23 cellular contexts compared by ENCODE assay signal in genomic region chr20:57869291-57869950, GRCh38.
DNase-seq lines count a peak whose midpoint lies in the region; ATAC-seq and TF ChIP-seq lines count a peak whose summit lies in the region.
"Had no signal": no experiment of that assay in that cellular context is flagged by ENCODE, and none has a peak within 500 bp of the region (broad histone marks: within the 10 kb centered on the region; RNA-seq: fewer than 3 reads in every experiment).

No MANE protein-coding gene starts in this region.

- no peaks in the 10 kb centered on the region for H3K27me3 ChIP-seq in sigmoid colon
- H3K27me3 ChIP-seq: SJSA1 had no signal

- no peak overlapping the region for H3K4me3 ChIP-seq in sigmoid colon
- H3K4me3 ChIP-seq: MG63, PC-9, SJSA1 had no signal

- TF ChIP-seq POLR2A in sigmoid colon (IDR thresholded peaks at IDR 0.05): no peak

- H3K36me3 ChIP-seq in sigmoid colon: no peaks in the 10 kb centered on the region
- H3K36me3 ChIP-seq: MG63, SJSA1 had no signal

- TF ChIP-seq CTCF in sigmoid colon (IDR thresholded peaks at IDR 0.05): no peak

- no peak for ATAC-seq in GM18907 (IDR thresholded peaks at IDR 0.05; ENCODE audit: unreplicated experiment)
- ATAC-seq: Right ventricle myocardium inferior had no signal

- intact Hi-C loops in sigmoid colon (cut with DNase I): no loop called here

- 77 to 80% methylated on average over 10 of the region's 10 CpGs for WGBS in sigmoid colon, 2 donors

- peak; percentile 9 for DNase-seq in activated CD8-positive, alpha-beta memory T cell treated with anti-CD3 and anti-CD28 coated beads for 24 hours
- no peak for DNase-seq in activated CD8-positive, alpha-beta memory T cell treated with anti-CD3 and anti-CD28 coated beads, Interleukin-2, amount 50 U/mL, for 4 hours
- DNase-seq in NCI-H69 (lab: John Stamatoyannopoulos, UW): peak; percentile 63
- peak; percentile 34 for DNase-seq in islet precursor cell
- DNase-seq in sigmoid colon: peak; percentile 26
- DNase-seq in T1000 (lab: John Stamatoyannopoulos, UW): no peak
- DNase-seq in activated naive CD4-positive, alpha-beta T cell treated with anti-CD3 and anti-CD28 coated beads, Interleukin-2, amount 50 U/mL, for 16 hours: no peak
- DNase-seq: 8988T, Calu3, DMS79 treated with DMSO at 0.1 percent for 48 hours, GF-D8, IMR-90, KG1, MG63, NCI-H1694 treated with DMSO at 0.1 percent for 48 hours, NCI-H2081 treated with DMSO at 0.1 percent for 48 hours, NCI-H2171, NCI-H226, NCI-H510A, PC-9 had no signal

- no peak for TF ChIP-seq EP300 in sigmoid colon (IDR thresholded peaks at IDR 0.05)

- no peak overlapping the region for H3K27ac ChIP-seq in sigmoid colon
- H3K27ac ChIP-seq: PC-9, SJSA1 had no signal

- no peaks in the 10 kb centered on the region for H3K9me3 ChIP-seq in sigmoid colon
- H3K9me3 ChIP-seq: MG63, SJSA1 had no signal

- no peaks in the 10 kb centered on the region for H3K4me1 ChIP-seq in sigmoid colon
- H3K4me1 ChIP-seq: SJSA1 had no signal

Comparison
In these comparisons a context has a peak if more than half of its experiments do, and no peak if none do; other contexts are left out.
1. DNase-seq: peak in activated CD8-positive, alpha-beta memory T cell treated with anti-CD3 and anti-CD28 coated beads for 24 hours (single experiment), NCI-H69 (single experiment), islet precursor cell (single experiment) and sigmoid colon (single experiment); none in activated CD8-positive, alpha-beta memory T cell treated with anti-CD3 and anti-CD28 coated beads, Interleukin-2, amount 50 U/mL, for 4 hours (single experiment), T1000 (single experiment) and activated naive CD4-positive, alpha-beta T cell treated with anti-CD3 and anti-CD28 coated beads, Interleukin-2, amount 50 U/mL, for 16 hours (single experiment).